17 cellular contexts compared by ENCODE assay signal in the genomic region with DNA sequence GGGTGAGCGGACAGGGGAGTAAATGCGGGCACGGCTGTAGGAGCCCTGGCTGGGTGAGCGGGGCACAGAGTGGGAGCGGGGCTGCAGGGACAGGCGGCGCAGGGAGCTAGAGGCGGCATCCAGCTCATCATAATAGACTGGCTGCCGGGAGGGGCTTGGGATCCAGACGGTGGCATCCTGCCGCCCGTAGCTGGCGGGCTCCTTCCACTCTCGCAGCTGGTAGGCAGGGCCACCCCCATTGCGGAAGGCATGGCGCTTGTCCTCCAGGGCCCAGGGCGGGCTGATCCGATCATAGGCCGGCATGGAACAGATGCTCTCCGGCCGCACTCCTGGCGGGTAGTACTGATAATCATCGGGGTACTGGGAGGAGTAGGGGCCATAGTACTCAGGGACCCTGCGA. TPM values are rescaled to one million over a fixed set of nuclear protein-coding genes. Genes with fewer than 3 reads are reported as not detected.
DNase-seq lines count a peak whose midpoint lies in the region; ATAC-seq and TF ChIP-seq lines count a peak whose summit lies in the region.
"Had no signal": no experiment of that assay in that cellular context is flagged by ENCODE, and none has a peak within 500 bp of the region (broad histone marks: within the 10 kb centered on the region; RNA-seq: fewer than 3 reads in every experiment).

No MANE protein-coding gene starts in this region.

- H3K14ac ChIP-seq in neuronal stem cell (ENCODE audit: low read length), result no peak overlapping the region

- no peak for TF ChIP-seq POLR2A in right lobe of liver (IDR thresholded peaks at IDR 0.05)

- H3K9me3 ChIP-seq in liver (ENCODE audit: control insufficient read depth in 4 of 4, low read length in 3 of 4) (no peaks in the 10 kb centered on the region), right lobe of liver (no peaks in the 10 kb centered on the region), neuronal stem cell (replicated peaks in 1 of 2; ENCODE audit: control insufficient read depth in 2 of 2, insufficient read depth in 1 of 2, low read depth in 1 of 2, low read length in 2 of 2) (no peaks in the 10 kb centered on the region)
- H3K9me3 ChIP-seq: A549, BE2C, HAP-1 had no signal

- H3K4me1 ChIP-seq in liver (ENCODE audit: control insufficient read depth in 4 of 4, insufficient read depth in 4 of 4, low read length in 3 of 4), result peaks cover 11 to 73% (median 62%) of the 10 kb centered on the region in 4 donors
- H3K4me1 ChIP-seq in right lobe of liver, result peaks cover 0 to 56% (median 26%) of the 10 kb centered on the region in 4 donors
- peaks cover 17 to 31% of the 10 kb centered on the region in 2 donors for H3K4me1 ChIP-seq in neuronal stem cell (ENCODE audit: control insufficient read depth in 2 of 2, insufficient read depth in 1 of 2, low read depth in 1 of 2, low read length in 2 of 2)

- no peaks in the 10 kb centered on the region for H3K27me3 ChIP-seq in liver (ENCODE audit: control insufficient read depth in 4 of 4, insufficient read depth in 4 of 4, low read length in 3 of 4)
- H3K27me3 ChIP-seq in right lobe of liver, result no peaks in the 10 kb centered on the region
- no peaks in the 10 kb centered on the region for H3K27me3 ChIP-seq in dorsolateral prefrontal cortex
- H3K27me3 ChIP-seq in neuronal stem cell (ENCODE audit: control insufficient read depth in 3 of 3, insufficient read depth in 3 of 3, low read depth in 1 of 3, low read length in 3 of 3), result no peaks in the 10 kb centered on the region
- H3K27me3 ChIP-seq: BE2C had no signal

- H2AK5ac ChIP-seq in neuronal stem cell (ENCODE audit: low read depth, low read length), result no peak overlapping the region

- H3K27ac ChIP-seq in liver (ENCODE audit: low read depth in 1 of 2, low read length in 2 of 2) (peak overlapping the region; percentile 73 to 95), right lobe of liver (no peak overlapping the region), dorsolateral prefrontal cortex (peak overlapping the region in 42 of 59 donors; percentile 2 to 72 (median 46)), neuronal stem cell (replicated peaks; ENCODE audit: low read length) (no peak overlapping the region)
- H3K27ac ChIP-seq: A549 had no signal

- no peak overlapping the region for H3K4me2 ChIP-seq in neuronal stem cell (ENCODE audit: insufficient read depth, low read length, poor library complexity, severe bottlenecking)
- H3K4me2 ChIP-seq: A549, GM23338 had no signal

- no peak for ATAC-seq in right lobe of liver
- no peak for ATAC-seq in HG03342 (IDR thresholded peaks at IDR 0.05; ENCODE audit: unreplicated experiment)
- ATAC-seq: GM23338 had no signal

- peak overlapping the region; percentile 47 for H2BK15ac ChIP-seq in neuronal stem cell (ENCODE audit: low read length)

- H3K36me3 ChIP-seq in liver (ENCODE audit: control insufficient read depth in 4 of 4, insufficient read depth in 3 of 4, low read depth in 1 of 4, low read length in 3 of 4), result peaks cover 0 to 5% (median 3%) of the 10 kb centered on the region in 4 donors
- peaks cover 0 to 16% (median 7%) of the 10 kb centered on the region in 4 donors for H3K36me3 ChIP-seq in right lobe of liver
- H3K36me3 ChIP-seq in neuronal stem cell (replicated peaks in 1 of 2; ENCODE audit: control insufficient read depth in 2 of 2, insufficient read depth in 2 of 2, low read length in 2 of 2), result peaks cover 0 to 45% of the 10 kb centered on the region in 2 donors
- H3K36me3 ChIP-seq: HAP-1 had no signal

- no peak overlapping the region for H3K4me3 Mint-ChIP-seq in activated T-helper 1 cell treated with anti-CD3 and anti-CD28 coated beads, Interleukin-12 subunit alpha, Interleukin-12 subunit beta, Interleukin-2, Interleukin-4 antibody, amounts not matched to agents 30 ng/mL and 10 ng/mL and 1 ng/mL, durations not matched to agents 14 hours and 24 hours and 36 hours
- H3K4me3 Mint-ChIP-seq: CD4-positive, alpha-beta memory T cell; GM23338 had no signal

- no peaks in the 10 kb centered on the region for H3K79me1 ChIP-seq in neuronal stem cell (ENCODE audit: low read depth, low read length)

- WGBS in liver, result 93% methylated on average over 24 of the region's 24 CpGs
- 80% methylated on average over 1 of the region's 24 CpGs for WGBS in right lobe of liver (ENCODE audit: insufficient coverage, low coverage, low lambda C conversion rate, missing lambda C conversion rate)
- no CpG with 5 or more reads among the region's 24 CpGs for WGBS in neuronal stem cell (ENCODE audit: extremely low coverage in 2 of 2, insufficient read length in 2 of 2, insufficient replicate concordance in 1 of 2), 2 donors

- H3K27me3 Mint-ChIP-seq in activated T-helper 1 cell treated with anti-CD3 and anti-CD28 coated beads, Interleukin-12 subunit alpha, Interleukin-12 subunit beta, Interleukin-2, Interleukin-4 antibody, amounts not matched to agents 30 ng/mL and 10 ng/mL and 1 ng/mL, durations not matched to agents 14 hours and 24 hours and 36 hours (ENCODE audit: insufficient read depth), result peaks cover 4% of the 10 kb centered on the region

- peak overlapping the region; percentile 24 for H3K4ac ChIP-seq in neuronal stem cell (ENCODE audit: low read length)

- H3K27ac Mint-ChIP-seq in activated T-helper 1 cell treated with anti-CD3 and anti-CD28 coated beads, Interleukin-12 subunit alpha, Interleukin-12 subunit beta, Interleukin-2, Interleukin-4 antibody, amounts not matched to agents 30 ng/mL and 10 ng/mL and 1 ng/mL, durations not matched to agents 14 hours and 24 hours and 36 hours, result no peak overlapping the region
- H3K27ac Mint-ChIP-seq: GM23338 had no signal

- H3K4me3 ChIP-seq in liver (ENCODE audit: low read depth in 1 of 3, low read length in 3 of 3), result no peak overlapping the region
- H3K4me3 ChIP-seq in right lobe of liver, result no peak overlapping the region
- H3K4me3 ChIP-seq in dorsolateral prefrontal cortex, result peak overlapping the region in 3 of 59 donors; percentile 9 to 23 (median 19)
- H3K4me3 ChIP-seq in neuronal stem cell (ENCODE audit: low read length in 2 of 2), result no peak overlapping the region
- H3K4me3 ChIP-seq: A549, GM23338, HAP-1 had no signal

- no peak overlapping the region for H2BK5ac ChIP-seq in neuronal stem cell (ENCODE audit: low read length)

- H4K91ac ChIP-seq in neuronal stem cell (ENCODE audit: low read depth, low read length, poor library complexity), result no peak overlapping the region

- no peak overlapping the region for H3K18ac ChIP-seq in neuronal stem cell (ENCODE audit: low read length)

- H2BK12ac ChIP-seq in neuronal stem cell (ENCODE audit: low read length), result no peak overlapping the region

- H2BK120ac ChIP-seq in neuronal stem cell (ENCODE audit: low read depth, low read length), result no peak overlapping the region

- no peak overlapping the region for H3K23ac ChIP-seq in neuronal stem cell (ENCODE audit: low read depth, low read length, poor library complexity)

- H3K9ac ChIP-seq in liver (ENCODE audit: low read depth in 1 of 2, low read length in 2 of 2) (no peak overlapping the region), neuronal stem cell (ENCODE audit: low read depth, low read length, poor library complexity) (peak overlapping the region; percentile 7)

- TF ChIP-seq RAD21 in liver (IDR thresholded peaks at IDR 0.05), result no peak

- H3K36me3 Mint-ChIP-seq in activated T-helper 1 cell treated with anti-CD3 and anti-CD28 coated beads, Interleukin-12 subunit alpha, Interleukin-12 subunit beta, Interleukin-2, Interleukin-4 antibody, amounts not matched to agents 30 ng/mL and 10 ng/mL and 1 ng/mL, durations not matched to agents 14 hours and 24 hours and 36 hours (ENCODE audit: low read depth), result no peaks in the 10 kb centered on the region
- H3K36me3 Mint-ChIP-seq: CD4-positive, alpha-beta memory T cell had no signal

- H4K8ac ChIP-seq in neuronal stem cell (ENCODE audit: low read depth, low read length), result no peak overlapping the region

- DNase-seq in right lobe of liver (no peak), dorsolateral prefrontal cortex (peak in 6 of 10 donors; percentile 32 to 72 (median 60)), neuronal stem cell (ENCODE audit: low spot score) (no peak), kidney glomerular epithelial cell (lab: John Stamatoyannopoulos, UW) (no peak)
- DNase-seq in activated T-helper 1 cell treated with anti-CD3 and anti-CD28 coated beads, Interleukin-12 subunit alpha, Interleukin-12 subunit beta, Interleukin-2, Interleukin-4 antibody, amounts not matched to agents 30 ng/mL and 10 ng/mL and 1 ng/mL, durations not matched to agents 14 hours and 24 hours and 36 hours (ENCODE audit: low spot score), result no peak
- DNase-seq: BE2C; CD4-positive, alpha-beta memory T cell; DMS153; DMS79 treated with DMSO at 0.1 percent for 48 hours; EL had no signal

- intact Hi-C loops in right lobe of liver (cut with DNase I) (no loop called here), dorsolateral prefrontal cortex (cut with DNase I) (loop anchor here in 1 of 2 donors (5.0 kb wide), 1 partner anchor 105 kb away; no protein-coding TSS in a partner anchor)
- intact Hi-C loops in activated T-helper 1 cell treated with anti-CD3 and anti-CD28 coated beads, Interleukin-12 subunit alpha, Interleukin-12 subunit beta, Interleukin-2, Interleukin-4 antibody, amounts not matched to agents 30 ng/mL and 10 ng/mL and 1 ng/mL, durations not matched to agents 14 hours and 24 hours and 36 hours (cut with micrococcal nuclease), result no loop called here

- no peak overlapping the region for H2AFZ ChIP-seq in neuronal stem cell (ENCODE audit: low read length)
- H2AFZ ChIP-seq: GM23338 had no signal

- no peaks in the 10 kb centered on the region for H3K4me1 Mint-ChIP-seq in activated T-helper 1 cell treated with anti-CD3 and anti-CD28 coated beads, Interleukin-12 subunit alpha, Interleukin-12 subunit beta, Interleukin-2, Interleukin-4 antibody, amounts not matched to agents 30 ng/mL and 10 ng/mL and 1 ng/mL, durations not matched to agents 14 hours and 24 hours and 36 hours (ENCODE audit: low read depth)
- H3K4me1 Mint-ChIP-seq: CD4-positive, alpha-beta memory T cell had no signal

- H3K9me3 Mint-ChIP-seq in activated T-helper 1 cell treated with anti-CD3 and anti-CD28 coated beads, Interleukin-12 subunit alpha, Interleukin-12 subunit beta, Interleukin-2, Interleukin-4 antibody, amounts not matched to agents 30 ng/mL and 10 ng/mL and 1 ng/mL, durations not matched to agents 14 hours and 24 hours and 36 hours, result no peaks in the 10 kb centered on the region
- H3K9me3 Mint-ChIP-seq: CD4-positive, alpha-beta memory T cell; GM23338 had no signal

- TF ChIP-seq CTCF in liver (IDR thresholded peaks at IDR 0.05; ENCODE audit: low read depth, low read length, missing input control), result no peak
- no peak for TF ChIP-seq CTCF in right lobe of liver (IDR thresholded peaks at IDR 0.05)
- peak in 3 of 56 donors; percentile 13 to 20 (median 15) for TF ChIP-seq CTCF in dorsolateral prefrontal cortex (IDR thresholded peaks at IDR 0.05 in 54 of 56, conservative IDR thresholded peaks at IDR 0.05 in 2 of 56; ENCODE audit: low read depth in 1 of 56, partially characterized antibody in 56 of 56)

RNA-seq across cellular contexts. Expression of gene GOLT1A, which starts 43.7 kb away (rescaled TPM):
- total RNA-seq in liver (10 to 100 TPM; 14.1 to 24.8 TPM), right lobe of liver (100 to 1,000 TPM in 1 of 6 experiments, 10 to 100 TPM in 5; 49.4 to 103 (median 74.5) TPM), dorsolateral prefrontal cortex (1 to 10 TPM in 99 of 120 experiments, under 1 TPM in 14, not detected in 7; 0.56 to 7.7 (median 1.9) TPM)
- 100 to 1,000 TPM in 1 of 2 donors, 10 to 100 TPM in 1; 80.6 to 103 TPM for polyA plus RNA-seq in liver
- 0.22 TPM for polyA plus RNA-seq in neuronal stem cell (2013, experiment 1 of 2)
- polyA plus RNA-seq in neuronal stem cell (2013, experiment 2 of 2), result 0.29 TPM
- not detected in 2 replicates for total RNA-seq in activated T-helper 1 cell treated with anti-CD3 and anti-CD28 coated beads, Interleukin-12 subunit alpha, Interleukin-12 subunit beta, Interleukin-2, Interleukin-4 antibody, amounts not matched to agents 30 ng/mL and 10 ng/mL and 1 ng/mL, durations not matched to agents 14 hours and 24 hours and 36 hours
- total RNA-seq: HT1080 had no signal
- polyA plus RNA-seq: AG04450 had no signal

Comparison
In these comparisons a context has a peak if more than half of its experiments do, and no peak if none do; other contexts are left out.
1. H3K27ac ChIP-seq: peak in liver (2 of 2) and dorsolateral prefrontal cortex (42 of 59); none in right lobe of liver (0 of 3) and neuronal stem cell (single experiment).
2. DNase-seq: peak in dorsolateral prefrontal cortex (6 of 10); none in right lobe of liver (0 of 3), neuronal stem cell (single experiment), kidney glomerular epithelial cell (single experiment) and activated T-helper 1 cell treated with anti-CD3 and anti-CD28 coated beads, Interleukin-12 subunit alpha, Interleukin-12 subunit beta, Interleukin-2, Interleukin-4 antibody, amounts not matched to agents 30 ng/mL and 10 ng/mL and 1 ng/mL, durations not matched to agents 14 hours and 24 hours and 36 hours (single experiment).